In genomic region chr20:63572788-63573738, GRCh38 we compare ENCODE assay signal across 9 cellular contexts. TPM values are rescaled to one million over a fixed set of nuclear protein-coding genes. Genes with fewer than 3 reads are reported as not detected.
DNase-seq lines count a peak whose midpoint lies in the region; ATAC-seq and TF ChIP-seq lines count a peak whose summit lies in the region.
"Had no signal": no experiment of that assay in that cellular context is flagged by ENCODE, and none has a peak within 500 bp of the region (broad histone marks: within the 10 kb centered on the region; RNA-seq: fewer than 3 reads in every experiment).

No MANE protein-coding gene starts in this region.

- H3K27me3 ChIP-seq in CD8-positive, alpha-beta memory T cell (ENCODE audit: insufficient read depth, low read length, poor library complexity, severe bottlenecking), result no peaks in the 10 kb centered on the region
- peaks cover 27% of the 10 kb centered on the region for H3K27me3 ChIP-seq in MM.1S (replicated peaks; ENCODE audit: insufficient read depth, low read length)
- H3K27me3 ChIP-seq in neural progenitor cell, result peaks cover 9% of the 10 kb centered on the region

- no peaks in the 10 kb centered on the region for H3K9me3 ChIP-seq in CD8-positive, alpha-beta memory T cell (ENCODE audit: low read length)
- H3K9me3 ChIP-seq in MM.1S (replicated peaks; ENCODE audit: insufficient read depth, low read length) (no peaks in the 10 kb centered on the region), neural progenitor cell (ENCODE audit: low read depth) (no peaks in the 10 kb centered on the region)

- no peaks in the 10 kb centered on the region for H3K9me3 Mint-ChIP-seq in CD8-positive, alpha-beta memory T cell
- H3K9me3 Mint-ChIP-seq in effector memory CD8-positive, alpha-beta T cell, result no peaks in the 10 kb centered on the region
- no peaks in the 10 kb centered on the region for H3K9me3 Mint-ChIP-seq in neural progenitor cell

- H3F3A ChIP-seq in MM.1S (ENCODE audit: insufficient read depth, low read length), result peaks cover 7% of the 10 kb centered on the region
- H3F3A ChIP-seq in neural progenitor cell (ENCODE audit: low read depth), result peaks cover 7% of the 10 kb centered on the region

- no peak for DNase-seq in CD8-positive, alpha-beta memory T cell
- DNase-seq in MM.1S (no peak), neural progenitor cell (ENCODE audit: low spot score) (peak; percentile 45), NAMALWA (ENCODE audit: low spot score) (no peak), HPDE6-E6E7 (ENCODE audit: extremely low spot score) (no peak)
- DNase-seq in effector memory CD8-positive, alpha-beta T cell, result no peak

- no peaks in the 10 kb centered on the region for H3K36me3 ChIP-seq in CD8-positive, alpha-beta memory T cell (ENCODE audit: insufficient read depth, low read length)
- H3K36me3 ChIP-seq in MM.1S (replicated peaks; ENCODE audit: insufficient read depth, low read length), result no peaks in the 10 kb centered on the region
- no peaks in the 10 kb centered on the region for H3K36me3 ChIP-seq in neural progenitor cell

- peaks cover 10 to 19% (median 14%) of the 10 kb centered on the region in 3 donors for H3K4me1 Mint-ChIP-seq in CD8-positive, alpha-beta memory T cell
- peaks cover 8 to 15% of the 10 kb centered on the region in 2 donors for H3K4me1 Mint-ChIP-seq in effector memory CD8-positive, alpha-beta T cell (ENCODE audit: low read depth in 2 of 2)
- H3K4me1 Mint-ChIP-seq in neural progenitor cell, result peaks cover 6% of the 10 kb centered on the region

- no peaks in the 10 kb centered on the region for H4K20me1 ChIP-seq in MM.1S (ENCODE audit: insufficient read depth, low read length)
- no peaks in the 10 kb centered on the region for H4K20me1 ChIP-seq in neural progenitor cell (ENCODE audit: low read depth)

- H3K27me3 Mint-ChIP-seq in CD8-positive, alpha-beta memory T cell, result peaks cover 0 to 4% of the 10 kb centered on the region in 2 donors
- H3K27me3 Mint-ChIP-seq in effector memory CD8-positive, alpha-beta T cell, result no peaks in the 10 kb centered on the region
- peaks cover 10% of the 10 kb centered on the region for H3K27me3 Mint-ChIP-seq in neural progenitor cell (ENCODE audit: insufficient read depth, low read depth)

- TF ChIP-seq CTCF in MM.1S (IDR thresholded peaks at IDR 0.05; ENCODE audit: low read length), result no peak
- peak; percentile 24 for TF ChIP-seq CTCF in neural progenitor cell (IDR thresholded peaks at IDR 0.05)

- H3K4me3 Mint-ChIP-seq in CD8-positive, alpha-beta memory T cell, result peak overlapping the region; percentile 66 to 94 (median 78)
- H3K4me3 Mint-ChIP-seq in effector memory CD8-positive, alpha-beta T cell, result peak overlapping the region; percentile 81 to 82
- peak overlapping the region; percentile 83 for H3K4me3 Mint-ChIP-seq in neural progenitor cell

- CTCF ChIA-PET in CD8-positive, alpha-beta memory T cell (lab: Charles Lee), result interaction anchor here (1.0 to 4.0 kb wide), 5 partner anchors 9 to 85 kb away, joined by 3 to 20 read pairs (median 4); partner anchors contain the start of genes PPDPF, PTK6 and RTEL1

- peak overlapping the region in 7 of 8 donors; percentile 3 to 94 (median 80) for H3K27ac Mint-ChIP-seq in CD8-positive, alpha-beta memory T cell
- peak overlapping the region; percentile 83 to 89 for H3K27ac Mint-ChIP-seq in effector memory CD8-positive, alpha-beta T cell
- H3K27ac Mint-ChIP-seq in neural progenitor cell, result no peak overlapping the region

- H3K4me3 ChIP-seq in CD8-positive, alpha-beta memory T cell (ENCODE audit: low read length), result peak overlapping the region; percentile 62
- H3K4me3 ChIP-seq in MM.1S (ENCODE audit: low read length) (peak overlapping the region; percentile 80), neural progenitor cell (peak overlapping the region; percentile 73)

- H3K4me2 ChIP-seq in MM.1S (ENCODE audit: low read depth, low read length) (peak overlapping the region; percentile 94), neural progenitor cell (peak overlapping the region; percentile 99)

- peak overlapping the region; percentile 70 for H3K27ac ChIP-seq in CD8-positive, alpha-beta memory T cell (ENCODE audit: low read depth, low read length)
- H3K27ac ChIP-seq in MM.1S (ENCODE audit: low read length) (no peak overlapping the region), neural progenitor cell (no peak overlapping the region)

- H2AFZ ChIP-seq in MM.1S (ENCODE audit: low read length), result 0 out of 2 replicates have a peak overlapping the region, but pooled peaks have one; percentile 23
- H2AFZ ChIP-seq in neural progenitor cell (replicated peaks), result no peak overlapping the region

- no peaks in the 10 kb centered on the region for H3K36me3 Mint-ChIP-seq in CD8-positive, alpha-beta memory T cell
- peaks cover 10% of the 10 kb centered on the region for H3K36me3 Mint-ChIP-seq in effector memory CD8-positive, alpha-beta T cell (ENCODE audit: insufficient read depth)
- H3K36me3 Mint-ChIP-seq in neural progenitor cell, result no peaks in the 10 kb centered on the region

- no peaks in the 10 kb centered on the region for H3K9me2 ChIP-seq in MM.1S (replicated peaks; ENCODE audit: insufficient read depth, low read length)

- peaks cover 4% of the 10 kb centered on the region; the same call in 1 of the 2 replicates for H3K79me2 ChIP-seq in MM.1S (ENCODE audit: low read length)
- no peaks in the 10 kb centered on the region for H3K79me2 ChIP-seq in neural progenitor cell (ENCODE audit: low read depth)

- H3K9ac ChIP-seq in MM.1S (ENCODE audit: low read length), result peak overlapping the region; percentile 81
- peak overlapping the region; percentile 68 for H3K9ac ChIP-seq in neural progenitor cell

- POLR2A ChIA-PET in CD8-positive, alpha-beta memory T cell (lab: Charles Lee), result interaction anchor here (0.9 to 1.9 kb wide), 3 partner anchors 35 to 54 kb away, joined by 3 to 7 read pairs (median 6); partner anchors contain the start of genes GMEB2 and PPDPF

- no peak for ATAC-seq in effector memory CD8-positive, alpha-beta T cell (replicated peaks)
- ATAC-seq in HG03354 (IDR thresholded peaks at IDR 0.05; ENCODE audit: poor library complexity, severe bottlenecking, unreplicated experiment) (no peak), HG03097 (IDR thresholded peaks at IDR 0.05; ENCODE audit: low FRiP score, unreplicated experiment) (no peak)

- peaks cover 32% of the 10 kb centered on the region for H3K4me1 ChIP-seq in CD8-positive, alpha-beta memory T cell (ENCODE audit: insufficient read depth, low read length)
- peaks cover 22% of the 10 kb centered on the region for H3K4me1 ChIP-seq in MM.1S (ENCODE audit: low read length)
- H3K4me1 ChIP-seq in neural progenitor cell, result no peaks in the 10 kb centered on the region

RNA-seq across cellular contexts. Expression of gene HELZ2, which starts 1.0 kb away (rescaled TPM):
- 1 to 10 TPM; 7.4 to 8.7 TPM for total RNA-seq in CD8-positive, alpha-beta memory T cell
- polyA plus RNA-seq in CD8-positive, alpha-beta memory T cell, result 9.8 TPM
- 2.9 and 17.7 TPM in 2 replicates for total RNA-seq in neural progenitor cell (ENCODE audit: low replicate concordance)

RNA-seq across cellular contexts. Expression of gene FNDC11, which starts 19.1 kb away (rescaled TPM):
- total RNA-seq in CD8-positive, alpha-beta memory T cell, result under 1 TPM; 0.13 to 0.26 TPM
- not detected for polyA plus RNA-seq in CD8-positive, alpha-beta memory T cell
- 0.39 and 9.0 TPM in 2 replicates for total RNA-seq in neural progenitor cell (ENCODE audit: low replicate concordance)

RNA-seq across cellular contexts. Expression of gene SRMS, which starts 25.5 kb away (rescaled TPM):
- total RNA-seq in CD8-positive, alpha-beta memory T cell, result not detected
- polyA plus RNA-seq in CD8-positive, alpha-beta memory T cell, result not detected
- total RNA-seq in neural progenitor cell (ENCODE audit: low replicate concordance), result not detected in 2 replicates
- total RNA-seq: pulmonary artery endothelial cell had no signal

RNA-seq across cellular contexts. Expression of gene PTK6, which starts 35.9 kb away (rescaled TPM):
- total RNA-seq in CD8-positive, alpha-beta memory T cell, result under 1 TPM; 0.18 to 0.31 TPM
- 0.16 TPM for polyA plus RNA-seq in CD8-positive, alpha-beta memory T cell
- total RNA-seq in neural progenitor cell (ENCODE audit: low replicate concordance), result not detected in 2 replicates

RNA-seq across cellular contexts. Expression of gene PPDPF, which starts 52.5 kb away (rescaled TPM):
- 100 to 1,000 TPM; 207 to 218 TPM for total RNA-seq in CD8-positive, alpha-beta memory T cell
- 137 TPM for polyA plus RNA-seq in CD8-positive, alpha-beta memory T cell
- 4.1 and 82.2 TPM in 2 replicates for total RNA-seq in neural progenitor cell (ENCODE audit: low replicate concordance)
